ENCODE assay signal across 1 cellular context in genomic region chr16:88295526-88296436, GRCh38.
TF ChIP-seq lines count a peak whose summit lies in the region.

No MANE protein-coding gene starts in this region.

TF ChIP-seq in SK-N-SH, 30 proteins besides CTCF, POLR2A, EP300 and RAD21 (continued from another document):
- TF ChIP-seq IRF3 (IDR thresholded peaks at IDR 0.05; ENCODE audit: low read depth, low read length) = no peak
- no peak for TF ChIP-seq SMC3 (IDR thresholded peaks at IDR 0.05; ENCODE audit: low read depth, low read length)
- no peak for TF ChIP-seq YY1 (IDR thresholded peaks at IDR 0.05; ENCODE audit: low read depth)
